In genomic region chr4:168585168-168586091, GRCh38 we compare ENCODE assay signal across 8 cellular contexts.
DNase-seq lines count a peak whose midpoint lies in the region; ATAC-seq, FAIRE-seq and TF ChIP-seq lines count a peak whose summit lies in the region.

No MANE protein-coding gene starts in this region.

- in situ Hi-C loops in K562 (cut with MboI): no loop called here

- TF ChIP-seq RAD21 in K562 (CRISPR knock-in tag; conservative IDR thresholded peaks at IDR 0.05 in 1 of 2, IDR thresholded peaks at IDR 0.05 in 1 of 2): peak; percentile 11 to 53; a peak in 2 of 4 replicates

- CTCF ChIA-PET in K562 (lab: Yijun Ruan, JAX; ENCODE audit: low intra/inter-chr PET ratio): no interaction called here

- peak; percentile 45 to 53 (median 47) for TF ChIP-seq CTCF in K562 (IDR thresholded peaks at IDR 0.05 in 2 of 3, conservative IDR thresholded peaks at IDR 0.05 in 1 of 3; ENCODE audit: insufficient read depth in 2 of 3, low read depth in 1 of 3, low read length in 3 of 3)

- no peak overlapping the region for H3K4me2 ChIP-seq in K562 (ENCODE audit: insufficient read depth, low read length)

- BruUV-seq in K562 (replicated peaks; lab: Mats Ljungman, UMichigan): no TSS peak

- H3K27ac ChIP-seq in K562 (ENCODE audit: extremely low read depth, low read depth, low read length): no peak overlapping the region

- POLR2A ChIA-PET in K562 (lab: Yijun Ruan, JAX): no interaction called here

- 2% methylated on average over 9 of the region's 9 CpGs for WGBS in K562 (ENCODE audit: insufficient coverage, low coverage, missing lambda C conversion rate)

- no peaks in the 10 kb centered on the region for H3K9me3 ChIP-seq in NT2/D1 (ENCODE audit: insufficient read depth, low read length)
- H3K9me3 ChIP-seq in K562 (replicated peaks; ENCODE audit: control insufficient read depth, insufficient read depth, low read depth, low read length): no peaks in the 10 kb centered on the region; the same call in 1 of the 2 replicates

- no peak for TF ChIP-seq EP300 in K562 (IDR thresholded peaks at IDR 0.05; ENCODE audit: low read length)

- no peaks in the 10 kb centered on the region for H3K9me1 ChIP-seq in K562 (ENCODE audit: control insufficient read depth, insufficient read depth, low read length)

- H2AFZ ChIP-seq in K562 (ENCODE audit: low read depth, low read length): no peak overlapping the region

- DNase-seq in DMS153 treated with DMSO at 0.1 percent for 48 hours (lab: John Stamatoyannopoulos, UW; ENCODE audit: unreplicated experiment): peak; percentile 29
- DNase-seq in NT2/D1 (ENCODE audit: low read depth, low spot score): peak; percentile 54
- peak; percentile 14 to 49 (median 28) for DNase-seq in K562 (ENCODE audit: extremely low read depth in 1 of 4, low spot score in 3 of 4)
- peak; percentile 60 for DNase-seq in iPS DF 4.7 (ENCODE audit: extremely low read depth, low spot score)
- peak; percentile 43 for DNase-seq in stimulated activated CD4-positive, alpha-beta T cell treated with anti-CD3 and anti-CD28 coated beads, Interleukin-15, amount 100 ng/mL, for 24 hours
- no peak for DNase-seq in NCI-H1930 (lab: John Stamatoyannopoulos, UW)

- H3K9ac ChIP-seq in NT2/D1 (ENCODE audit: insufficient read length, low read depth) (no peak overlapping the region), K562 (ENCODE audit: insufficient read depth in 1 of 2, low read depth in 2 of 2, low read length in 2 of 2) (no peak overlapping the region)

- H3K4me3 ChIP-seq in NT2/D1 (ENCODE audit: insufficient read length, low read depth): no peak overlapping the region
- H3K4me3 ChIP-seq in K562: no peak overlapping the region

- H3K27me3 ChIP-seq in NT2/D1 (ENCODE audit: insufficient read depth, insufficient read length): no peaks in the 10 kb centered on the region
- no peaks in the 10 kb centered on the region; a peak in 1 of 5 replicates for H3K27me3 ChIP-seq in K562 (ENCODE audit: control insufficient read depth in 2 of 2, insufficient read depth in 2 of 2, low read length in 2 of 2)

- ATAC-seq in GM19351 (IDR thresholded peaks at IDR 0.05; ENCODE audit: unreplicated experiment) (peak; percentile 90), HG03342 (IDR thresholded peaks at IDR 0.05; ENCODE audit: unreplicated experiment) (peak; percentile 81), K562 (peak; percentile 97)

- no peak for TF ChIP-seq POLR2A in K562 (conservative IDR thresholded peaks at IDR 0.05)

- H4K20me1 ChIP-seq in K562 (replicated peaks; ENCODE audit: control insufficient read depth, insufficient read depth, low read length): no peaks in the 10 kb centered on the region

- H3K36me3 ChIP-seq in NT2/D1 (ENCODE audit: insufficient read depth, insufficient read length, low read length): no peaks in the 10 kb centered on the region
- H3K36me3 ChIP-seq in K562 (ENCODE audit: control insufficient read depth, insufficient read depth, low read length): no peaks in the 10 kb centered on the region

- H3K4me1 ChIP-seq in NT2/D1 (ENCODE audit: insufficient read depth, insufficient read length) (no peaks in the 10 kb centered on the region), K562 (replicated peaks in 1 of 2; ENCODE audit: control insufficient read depth in 2 of 2, insufficient read depth in 2 of 2, low read length in 2 of 2) (no peaks in the 10 kb centered on the region)

- intact Hi-C loops in K562 (cut with micrococcal nuclease): loop anchor here (5.0 kb wide), 1 partner anchor 337 kb away; no protein-coding TSS in a partner anchor

- no peak for FAIRE-seq in K562 (lab: Jason Lieb, UNC)

- H3K79me2 ChIP-seq in K562 (ENCODE audit: control insufficient read depth, insufficient read depth, low read length): no peaks in the 10 kb centered on the region

TF ChIP-seq in K562, 482 proteins besides CTCF, POLR2A, EP300 and RAD21:
- TF ChIP-seq SMC3 (conservative IDR thresholded peaks at IDR 0.05; ENCODE audit: insufficient read depth, low read depth, low read length) (0 out of 2 replicates have a peak, but pooled peaks have one; percentile 24), CBX5 (IDR thresholded peaks at IDR 0.05; ENCODE audit: borderline replicate concordance, low read depth) (no peak)

Comparison
In these comparisons a context has a peak if more than half of its experiments do, and no peak if none do; other contexts are left out.
1. DNase-seq: peak in DMS153 treated with DMSO at 0.1 percent for 48 hours (single experiment), NT2/D1 (single experiment), K562 (4 of 4), iPS DF 4.7 (single experiment) and stimulated activated CD4-positive, alpha-beta T cell treated with anti-CD3 and anti-CD28 coated beads, Interleukin-15, amount 100 ng/mL, for 24 hours (single experiment); none in NCI-H1930 (0 of 2).
2. Peak in every context shown above with its lines, with median percentiles within 50 percentile points of each other: ATAC-seq.